ENCODE assay signal across 9 cellular contexts in genomic region chr17:65554568-65555223, GRCh38. TPM values are rescaled to one million over a fixed set of nuclear protein-coding genes. Genes with fewer than 3 reads are reported as not detected.
DNase-seq lines count a peak whose midpoint lies in the region; ATAC-seq and TF ChIP-seq lines count a peak whose summit lies in the region.
"Had no signal": no experiment of that assay in that cellular context is flagged by ENCODE, and none has a peak within 500 bp of the region (broad histone marks: within the 10 kb centered on the region; RNA-seq: fewer than 3 reads in every experiment).

No MANE protein-coding gene starts in this region.

- H3K9me2 ChIP-seq in Loucy (replicated peaks; ENCODE audit: low read depth, low read length): no peaks in the 10 kb centered on the region

- no peak for TF ChIP-seq POLR2A in thyroid gland (IDR thresholded peaks at IDR 0.05)

- TF ChIP-seq CTCF in Loucy (conservative IDR thresholded peaks at IDR 0.05; ENCODE audit: low read length) (0 out of 2 replicates have a peak, but pooled peaks have one; percentile 10), thyroid gland (IDR thresholded peaks at IDR 0.05) (no peak)

- DNase-seq in astrocyte of the hippocampus (ENCODE audit: low read depth, low spot score) (peak; percentile 46), thyroid gland (peak; percentile 21 to 31), UCSD-AML1 (lab: John Stamatoyannopoulos, UW; ENCODE audit: unreplicated experiment) (no peak)
- DNase-seq in stimulated activated naive CD8-positive, alpha-beta T cell treated with anti-CD3 and anti-CD28 coated beads, Interleukin-15, amount 100 ng/mL, for 72 hours: no peak
- DNase-seq: activated CD4-positive, alpha-beta T cell treated with anti-CD3 and anti-CD28 coated beads, Interleukin-2, amount 10 ng/mL, durations not matched to agents 24 days and 14 days had no signal

- H3K9me3 ChIP-seq in Loucy (ENCODE audit: insufficient read depth, low read depth, low read length) (no peaks in the 10 kb centered on the region), iPS-20b (ENCODE audit: insufficient read depth, low read depth, low read length) (no peaks in the 10 kb centered on the region), thyroid gland (no peaks in the 10 kb centered on the region)
- H3K9me3 ChIP-seq: ovary had no signal

- no peak overlapping the region for H3K9ac ChIP-seq in Loucy (ENCODE audit: low read depth, low read length, poor library complexity, severe bottlenecking)
- H3K9ac ChIP-seq in iPS-20b (ENCODE audit: low read depth, low read length): no peak overlapping the region

- no peak for ATAC-seq in GM21360 (IDR thresholded peaks at IDR 0.05; ENCODE audit: unreplicated experiment)
- no peak for ATAC-seq in stimulated activated naive CD8-positive, alpha-beta T cell treated with anti-CD3 and anti-CD28 coated beads, Interleukin-15, amount 100 ng/mL, for 72 hours

- H3K9me3 Mint-ChIP-seq in stimulated activated naive CD8-positive, alpha-beta T cell treated with anti-CD3 and anti-CD28 coated beads, Interleukin-15, amount 100 ng/mL, for 72 hours: no peaks in the 10 kb centered on the region

- no peak overlapping the region for H3K27ac ChIP-seq in iPS-20b (ENCODE audit: low read length)
- peak overlapping the region in 1 of 3 donors; percentile 57 for H3K27ac ChIP-seq in thyroid gland
- H3K27ac ChIP-seq: ovary had no signal

- WGBS in thyroid gland, 2 donors: 42 to 54% methylated on average over 16 to 18 of the region's 18 CpGs

- no peak overlapping the region for H3K4me3 ChIP-seq in Loucy (ENCODE audit: low read length, poor library complexity, severe bottlenecking)
- H3K4me3 ChIP-seq in iPS-20b (ENCODE audit: low read length): peak overlapping the region; percentile 16; the same call in 1 of the 2 replicates
- H3K4me3 ChIP-seq in thyroid gland (replicated peaks in 1 of 3): no peak overlapping the region
- H3K4me3 ChIP-seq: ovary had no signal

- H2AFZ ChIP-seq in Loucy (ENCODE audit: low read length): no peak overlapping the region

- no peak overlapping the region for H3K4me3 Mint-ChIP-seq in stimulated activated naive CD8-positive, alpha-beta T cell treated with anti-CD3 and anti-CD28 coated beads, Interleukin-15, amount 100 ng/mL, for 72 hours

- no peaks in the 10 kb centered on the region for H3K27me3 Mint-ChIP-seq in stimulated activated naive CD8-positive, alpha-beta T cell treated with anti-CD3 and anti-CD28 coated beads, Interleukin-15, amount 100 ng/mL, for 72 hours

- H3K79me2 ChIP-seq in Loucy (ENCODE audit: insufficient read depth, low read length): no peaks in the 10 kb centered on the region

- no peak overlapping the region for H3K27ac Mint-ChIP-seq in stimulated activated naive CD8-positive, alpha-beta T cell treated with anti-CD3 and anti-CD28 coated beads, Interleukin-15, amount 100 ng/mL, for 72 hours
- H3K27ac Mint-ChIP-seq: activated CD4-positive, alpha-beta T cell treated with anti-CD3 and anti-CD28 coated beads, Interleukin-2, amount 10 ng/mL, durations not matched to agents 24 days and 14 days had no signal

- H3K4me1 Mint-ChIP-seq in stimulated activated naive CD8-positive, alpha-beta T cell treated with anti-CD3 and anti-CD28 coated beads, Interleukin-15, amount 100 ng/mL, for 72 hours: peaks cover 25% of the 10 kb centered on the region

- intact Hi-C loops in thyroid gland (cut with DNase I): loop anchor here (5.0 to 10.0 kb wide), 3 partner anchors 97 to 260 kb away; no protein-coding TSS in a partner anchor

- H3F3A ChIP-seq in Loucy (ENCODE audit: low read depth): peaks cover 7% of the 10 kb centered on the region; the same call in 1 of the 2 replicates

- H3K36me3 ChIP-seq in Loucy (ENCODE audit: insufficient read depth, low read length) (no peaks in the 10 kb centered on the region), iPS-20b (ENCODE audit: insufficient read depth, low read depth, low read length) (peaks cover 48% of the 10 kb centered on the region), thyroid gland (no peaks in the 10 kb centered on the region)
- H3K36me3 ChIP-seq: ovary had no signal

- H3K4me2 ChIP-seq in Loucy (ENCODE audit: low read depth, low read length, poor library complexity, severe bottlenecking): no peak overlapping the region

- H3K27me3 ChIP-seq in Loucy (ENCODE audit: insufficient read depth, low read length, poor library complexity, severe bottlenecking): peaks cover 18% of the 10 kb centered on the region
- peaks cover 9% of the 10 kb centered on the region; the same call in 1 of the 2 replicates for H3K27me3 ChIP-seq in iPS-20b (ENCODE audit: insufficient read depth, low read length)
- no peaks in the 10 kb centered on the region for H3K27me3 ChIP-seq in thyroid gland
- H3K27me3 ChIP-seq: ovary had no signal

- no peaks in the 10 kb centered on the region for H4K20me1 ChIP-seq in Loucy (ENCODE audit: insufficient read depth, low read length, poor library complexity, severe bottlenecking)

- H3K4me1 ChIP-seq in Loucy (ENCODE audit: insufficient read depth, low read length, poor library complexity, severe bottlenecking) (peaks cover 29% of the 10 kb centered on the region), iPS-20b (ENCODE audit: insufficient read depth, low read length) (peaks cover 40% of the 10 kb centered on the region), thyroid gland (peaks cover 13 to 17% of the 10 kb centered on the region in 2 donors)

RNA-seq across cellular contexts. Expression of gene AXIN2, which starts 6.8 kb away (rescaled TPM):
- total RNA-seq in thyroid gland: 10 to 100 TPM; 23.9 to 54.3 (median 42.8) TPM

Comparison
In these comparisons a context has a peak if more than half of its experiments do, and no peak if none do; other contexts are left out.
1. DNase-seq: peak in astrocyte of the hippocampus (single experiment) and thyroid gland (2 of 2); none in stimulated activated naive CD8-positive, alpha-beta T cell treated with anti-CD3 and anti-CD28 coated beads, Interleukin-15, amount 100 ng/mL, for 72 hours (0 of 2) and UCSD-AML1 (single experiment).